In the genomic region with DNA sequence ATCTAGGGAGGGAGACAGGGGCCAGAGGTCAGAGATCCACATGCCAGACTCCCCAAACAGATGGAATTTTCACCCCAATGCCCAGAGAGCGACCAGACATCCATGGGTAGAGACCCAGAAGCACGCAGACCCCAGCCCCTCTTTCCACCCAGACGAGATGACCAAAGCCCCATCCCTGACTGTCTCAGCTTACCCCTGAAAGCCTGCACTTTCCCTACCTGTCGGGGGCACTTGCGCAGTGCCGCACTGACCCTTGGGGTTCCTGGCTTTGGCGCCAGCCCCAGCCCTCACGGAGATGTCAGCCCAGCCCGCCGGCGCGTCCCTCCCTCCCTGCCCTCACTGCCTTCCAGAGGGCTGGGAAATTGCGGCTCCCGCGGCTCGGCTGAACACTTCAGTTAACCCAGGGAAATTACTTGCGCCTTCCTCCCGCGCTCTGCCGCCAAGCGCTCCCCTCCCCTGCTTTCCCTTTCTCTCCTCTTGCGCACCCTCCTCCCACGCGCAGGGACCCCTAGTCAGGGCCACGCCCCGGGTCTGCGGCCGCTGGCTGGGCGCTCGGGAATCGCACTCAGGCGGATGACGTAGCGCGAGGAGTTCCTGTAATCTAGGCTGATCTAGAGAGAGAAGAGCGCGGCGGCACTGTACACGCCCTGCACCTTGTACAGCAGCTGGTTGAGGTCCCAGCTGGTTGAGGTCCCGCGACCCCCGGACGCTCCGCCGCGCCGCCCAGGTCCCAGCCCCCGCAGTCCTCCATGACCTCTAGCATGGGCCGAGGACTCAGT, we compare ENCODE assay signal across 8 cellular contexts. TPM values are rescaled to one million over a fixed set of nuclear protein-coding genes. Genes with fewer than 3 reads are reported as not detected.
DNase-seq lines count a peak whose midpoint lies in the region; ATAC-seq, FAIRE-seq and TF ChIP-seq lines count a peak whose summit lies in the region.

No MANE protein-coding gene starts in this region.

- H3K4me1 ChIP-seq in A549: no peaks in the 10 kb centered on the region
- no peaks in the 10 kb centered on the region for H3K4me1 ChIP-seq in HEK293 (ENCODE audit: control insufficient read depth, insufficient read depth, low read length)
- no peaks in the 10 kb centered on the region for H3K4me1 ChIP-seq in astrocyte (ENCODE audit: insufficient read depth, low read length)
- H3K4me1 ChIP-seq in lower lobe of right lung: peaks cover 30% of the 10 kb centered on the region

- TF ChIP-seq EP300 in A549 (IDR thresholded peaks at IDR 0.05): no peak

- DNase-seq in A549 (ENCODE audit: low read depth in 1 of 2, low spot score in 1 of 2): no peak
- peak; percentile 42 for DNase-seq in astrocyte (ENCODE audit: low read depth)
- DNase-seq in lower lobe of right lung: peak; percentile 68
- DNase-seq in COR-L47 (lab: John Stamatoyannopoulos, UW): no peak
- no peak for DNase-seq in AG08396 (ENCODE audit: low spot score)

- intact Hi-C loops in lower lobe of right lung (cut with DNase I): no loop called here

- H3K36me3 ChIP-seq in HEK293 (ENCODE audit: control insufficient read depth in 2 of 2, insufficient read depth in 1 of 2, low read length in 2 of 2) (no peaks in the 10 kb centered on the region), astrocyte (ENCODE audit: insufficient read depth, low read length) (no peaks in the 10 kb centered on the region), lower lobe of right lung (no peaks in the 10 kb centered on the region)

- peak overlapping the region in 1 of 2 experiments; percentile 26; a peak in 1 of 6 replicates for H3K27ac ChIP-seq in A549
- no peak overlapping the region for H3K27ac ChIP-seq in HEK293 (ENCODE audit: extremely low read depth, low read depth, low read length)
- H3K27ac ChIP-seq in astrocyte (ENCODE audit: low read depth, low read length): no peak overlapping the region
- H3K27ac ChIP-seq in lower lobe of right lung: no peak overlapping the region

- H3K27me3 Mint-ChIP-seq in astrocyte (ENCODE audit: low read depth, unreplicated experiment): peaks cover 77% of the 10 kb centered on the region

- H4K20me1 ChIP-seq in astrocyte (ENCODE audit: insufficient read depth, low read length): no peaks in the 10 kb centered on the region

- H2AFZ ChIP-seq in astrocyte (ENCODE audit: low read depth, low read length): peak overlapping the region; percentile 41

- H3K4me3 ChIP-seq in A549 (peak overlapping the region; percentile 32), HEK293 (ENCODE audit: low read depth, low read length) (peak overlapping the region; percentile 35), astrocyte (ENCODE audit: insufficient read depth, low read depth, low read length) (no peak overlapping the region), lower lobe of right lung (peak overlapping the region; percentile 40)

- H3K4me3 Mint-ChIP-seq in astrocyte (ENCODE audit: unreplicated experiment): peak overlapping the region; percentile 54

- CTCF ChIA-PET in A549 (lab: Yijun Ruan, JAX): interaction anchor here (0.6 to 1.1 kb wide), 5 partner anchors 28 to 493 kb away, joined by 3 to 4 read pairs (median 3); no protein-coding TSS in a partner anchor
- CTCF ChIA-PET in HEK293 (lab: Yijun Ruan, JAX): interaction anchor here (0.7 to 1.1 kb wide), 2 partner anchors 9 to 13 kb away, joined by 3 to 4 read pairs; no protein-coding TSS in a partner anchor

- H3K36me3 Mint-ChIP-seq in astrocyte (ENCODE audit: low read depth, unreplicated experiment): no peaks in the 10 kb centered on the region

- 32% methylated on average over 23 of the region's 49 CpGs for WGBS in A549 (ENCODE audit: missing lambda C conversion rate)

- H3K4me1 Mint-ChIP-seq in astrocyte (ENCODE audit: low read depth, unreplicated experiment): no peaks in the 10 kb centered on the region

- no peak overlapping the region for H3K27ac Mint-ChIP-seq in astrocyte (ENCODE audit: unreplicated experiment)

- ATAC-seq in A549 (peak; percentile 26 to 65; a peak in 3 of 6 replicates), lower lobe of right lung (peak; percentile 66 to 80), GM18868 (IDR thresholded peaks at IDR 0.05; ENCODE audit: unreplicated experiment) (no peak), GM19351 (IDR thresholded peaks at IDR 0.05; ENCODE audit: unreplicated experiment) (no peak)

- H3K27me3 ChIP-seq in astrocyte (ENCODE audit: insufficient read depth, low read length): peaks cover 53% of the 10 kb centered on the region
- peaks cover 64% of the 10 kb centered on the region for H3K27me3 ChIP-seq in lower lobe of right lung (ENCODE audit: low read depth)

- FAIRE-seq in A549 (lab: Jason Lieb, UNC): no peak
- FAIRE-seq in astrocyte (lab: Jason Lieb, UNC): no peak

- H3K4me2 ChIP-seq in A549: peak overlapping the region; percentile 64
- peak overlapping the region; percentile 74 for H3K4me2 ChIP-seq in astrocyte (ENCODE audit: low read length)

- H3K9me3 ChIP-seq in A549 (peaks cover 3% of the 10 kb centered on the region; the same call in 1 of the 3 replicates), HEK293 (ENCODE audit: control insufficient read depth, insufficient read depth, low read depth, low read length) (no peaks in the 10 kb centered on the region), astrocyte (ENCODE audit: insufficient read depth, low read depth, low read length) (peaks cover 16% of the 10 kb centered on the region), lower lobe of right lung (peaks cover 8% of the 10 kb centered on the region)

- TF ChIP-seq POLR2A in A549 (IDR thresholded peaks at IDR 0.05; ENCODE audit: low read length): no peak

- H3K9ac ChIP-seq in astrocyte (ENCODE audit: low read length): no peak overlapping the region

- POLR2A ChIA-PET in A549 (lab: Yijun Ruan, JAX) (no interaction called here), HEK293 (lab: Yijun Ruan, JAX) (interaction anchor here (0.6 kb wide), 1 partner anchor 257 kb away, joined by 6 read pairs; no protein-coding TSS in a partner anchor)

- H3K9me3 Mint-ChIP-seq in astrocyte (ENCODE audit: unreplicated experiment): peaks cover 12% of the 10 kb centered on the region

- no peaks in the 10 kb centered on the region for H3K79me2 ChIP-seq in astrocyte (ENCODE audit: insufficient read depth, low read length)

- TF ChIP-seq RAD21 in A549 (conservative IDR thresholded peaks at IDR 0.05 in 1 of 2, IDR thresholded peaks at IDR 0.05 in 1 of 2): no peak

- TF ChIP-seq CTCF in A549 (IDR thresholded peaks at IDR 0.05) (no peak), HEK293 (tag by site-specific recombination; IDR thresholded peaks at IDR 0.05) (no peak), astrocyte (IDR thresholded peaks at IDR 0.05; ENCODE audit: insufficient read depth, low read depth, low read length) (no peak), lower lobe of right lung (IDR thresholded peaks at IDR 0.05) (no peak)

TF ChIP-seq in A549, 52 proteins besides CTCF, POLR2A, EP300 and RAD21 (continues in another document):
- TF ChIP-seq ESRRA (IDR thresholded peaks at IDR 0.05; ENCODE audit: borderline replicate concordance, low read length) (no peak), CEBPB (IDR thresholded peaks at IDR 0.05) (no peak), GATA3 (IDR thresholded peaks at IDR 0.05; ENCODE audit: borderline replicate concordance) (no peak), NPAS2 (CRISPR knock-in tag; IDR thresholded peaks at IDR 0.05; ENCODE audit: borderline replicate concordance) (no peak), MAX (IDR thresholded peaks at IDR 0.05) (no peak), KDM5A (IDR thresholded peaks at IDR 0.05) (no peak), POLR2AphosphoS2 (conservative IDR thresholded peaks at IDR 0.05; ENCODE audit: low read length) (no peak), PHF8 (IDR thresholded peaks at IDR 0.05; ENCODE audit: borderline replicate concordance, low read depth) (no peak)

TF ChIP-seq in HEK293, 187 proteins besides CTCF, POLR2A, EP300 and RAD21 (continues in another document):
- TF ChIP-seq GLIS1 (tag by site-specific recombination; IDR thresholded peaks at IDR 0.05): no peak
- TF ChIP-seq YY1 (tag by site-specific recombination; IDR thresholded peaks at IDR 0.05): no peak
- no peak for TF ChIP-seq ZNF221 (tag by site-specific recombination; IDR thresholded peaks at IDR 0.05; ENCODE audit: borderline replicate concordance)
- TF ChIP-seq ZBTB21 (tag by site-specific recombination; IDR thresholded peaks at IDR 0.05): no peak
- TF ChIP-seq ZFP3 (tag by site-specific recombination; IDR thresholded peaks at IDR 0.05; ENCODE audit: low read depth): no peak
- no peak for TF ChIP-seq ATF2 (tag by site-specific recombination; IDR thresholded peaks at IDR 0.05; ENCODE audit: low read depth)

RNA-seq across cellular contexts. Expression of gene ALPG, which starts 12.0 kb away (rescaled TPM):
- polyA plus RNA-seq in A549 (2011; rRNA removed) (0.17 and 0.18 TPM in 2 replicates), A549 (2017; fragmentation: RNase III; extraction: RNeasy Plus Mini Kit Qiagen cat#74134 plus additional on column Dnase treatment) (0.04 to 0.07 TPM in 2 of 3 replicates, not detected in the other)
- 0.08 and 0.12 TPM in 2 replicates for polyA plus RNA-seq in A549 (2012; cell fraction: cytosol; rRNA removed)
- 0.24 and 0.30 TPM in 2 replicates for polyA plus RNA-seq in A549 (2012; cell fraction: nucleus; rRNA removed)
- 0.08 and 0.15 TPM in 2 replicates for polyA minus RNA-seq in A549 (2011; rRNA and poly(A)+ RNA removed)
- total RNA-seq in astrocyte (0.19 and 0.27 TPM in 2 replicates), lower lobe of right lung (0.53 TPM)

RNA-seq across cellular contexts. Expression of gene ALPI, which starts 37.3 kb away (rescaled TPM):
- polyA plus RNA-seq in A549 (2011; rRNA removed) (0.05 and 0.11 TPM in 2 replicates), A549 (2017; fragmentation: RNase III; extraction: RNeasy Plus Mini Kit Qiagen cat#74134 plus additional on column Dnase treatment) (not detected in 3 replicates)
- 0.03 and 0.04 TPM in 2 replicates for polyA plus RNA-seq in A549 (2012; cell fraction: cytosol; rRNA removed)
- 0.02 TPM in 2 replicates for polyA plus RNA-seq in A549 (2012; cell fraction: nucleus; rRNA removed)
- 0.24 and 0.29 TPM in 2 replicates for polyA minus RNA-seq in A549 (2011; rRNA and poly(A)+ RNA removed)
- total RNA-seq in astrocyte (not detected in 2 replicates), lower lobe of right lung (not detected)

RNA-seq across cellular contexts. Expression of gene ALPP, which starts 40.1 kb away (rescaled TPM):
- polyA plus RNA-seq in A549 (2011; rRNA removed): 0.05 and 0.10 TPM in 2 replicates
- polyA plus RNA-seq in A549 (2012; cell fraction: cytosol; rRNA removed): 0.05 and 0.11 TPM in 2 replicates
- polyA plus RNA-seq in A549 (2012; cell fraction: nucleus; rRNA removed): 0.20 and 0.22 TPM in 2 replicates
- polyA plus RNA-seq in A549 (2017; fragmentation: RNase III; extraction: RNeasy Plus Mini Kit Qiagen cat#74134 plus additional on column Dnase treatment): 0.18 to 0.31 TPM (median 0.18 TPM) in 3 replicates
- 0.17 TPM in 1 of 2 replicates, not detected in the other for polyA minus RNA-seq in A549 (2011; rRNA and poly(A)+ RNA removed)
- 0.32 TPM in 1 of 2 replicates, not detected in the other for total RNA-seq in astrocyte
- total RNA-seq in lower lobe of right lung: 6.0 TPM

Comparison
In these comparisons a context has a peak if more than half of its experiments do, and no peak if none do; other contexts are left out.
1. ATAC-seq: peak in A549 (2 of 2) and lower lobe of right lung (2 of 2); none in GM18868 (single experiment) and GM19351 (single experiment).
2. DNase-seq: peak in astrocyte (single experiment) and lower lobe of right lung (single experiment); none in A549 (0 of 2), COR-L47 (single experiment) and AG08396 (single experiment).